Comparison of ENCODE assay signal across 1 cellular context in the genomic region with DNA sequence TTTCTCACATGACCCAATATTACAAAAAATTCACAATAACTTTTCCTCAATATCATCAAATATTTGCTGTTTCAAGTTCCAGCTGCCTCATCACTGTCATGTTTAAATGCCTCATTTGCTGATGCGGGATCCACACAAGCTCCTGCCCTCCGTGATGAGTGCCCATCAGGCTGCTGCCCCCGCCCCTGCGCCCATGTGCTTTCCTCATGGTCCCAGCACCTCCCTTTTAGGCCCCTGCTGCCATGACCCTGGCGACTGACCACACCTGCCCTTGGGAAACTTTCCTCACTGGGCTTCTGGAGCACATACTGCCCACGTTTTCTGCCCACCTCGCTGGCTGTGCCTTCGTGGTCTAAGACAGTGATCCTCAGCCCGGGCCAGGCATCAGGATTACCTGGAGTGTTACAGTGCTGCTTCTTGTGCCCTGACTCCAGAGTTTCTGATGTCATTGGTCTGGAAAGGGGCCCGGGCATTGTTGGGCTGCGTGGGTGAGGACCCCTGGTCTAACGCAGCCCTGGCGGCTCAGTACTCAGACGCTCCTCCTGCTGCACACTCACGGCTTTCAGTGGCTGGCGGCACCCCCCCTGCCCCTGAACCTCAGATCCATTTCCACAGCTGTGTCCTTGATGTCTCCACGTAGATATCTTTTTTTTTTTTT.
TF ChIP-seq lines count a peak whose summit lies in the region.

No MANE protein-coding gene starts in this region.

TF ChIP-seq in IMR-90, 13 proteins besides CTCF, POLR2A, EP300 and RAD21 (continued from another document):
- TF ChIP-seq, protein P1, sequence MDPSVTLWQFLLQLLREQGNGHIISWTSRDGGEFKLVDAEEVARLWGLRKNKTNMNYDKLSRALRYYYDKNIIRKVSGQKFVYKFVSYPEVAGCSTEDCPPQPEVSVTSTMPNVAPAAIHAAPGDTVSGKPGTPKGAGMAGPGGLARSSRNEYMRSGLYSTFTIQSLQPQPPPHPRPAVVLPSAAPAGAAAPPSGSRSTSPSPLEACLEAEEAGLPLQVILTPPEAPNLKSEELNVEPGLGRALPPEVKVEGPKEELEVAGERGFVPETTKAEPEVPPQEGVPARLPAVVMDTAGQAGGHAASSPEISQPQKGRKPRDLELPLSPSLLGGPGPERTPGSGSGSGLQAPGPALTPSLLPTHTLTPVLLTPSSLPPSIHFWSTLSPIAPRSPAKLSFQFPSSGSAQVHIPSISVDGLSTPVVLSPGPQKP (IDR thresholded peaks at IDR 0.05; ENCODE audit: borderline replicate concordance, low read depth, low read length), result no peak
- TF ChIP-seq SMC3 (IDR thresholded peaks at IDR 0.05; ENCODE audit: low read depth, low read length) (no peak), RFX5 (IDR thresholded peaks at IDR 0.05; ENCODE audit: low read depth, low read length) (no peak), RCOR1 (IDR thresholded peaks at IDR 0.05; ENCODE audit: insufficient replicate concordance, low read length) (no peak), MAFK (IDR thresholded peaks at IDR 0.05; ENCODE audit: low read depth, low read length) (no peak), FOS (IDR thresholded peaks at IDR 0.05; ENCODE audit: low read depth, low read length) (no peak), BHLHE40 (IDR thresholded peaks at IDR 0.05; ENCODE audit: low read depth, low read length) (no peak), MXI1 (IDR thresholded peaks at IDR 0.05; ENCODE audit: borderline replicate concordance, low read depth, low read length) (no peak), MAZ (IDR thresholded peaks at IDR 0.05; ENCODE audit: borderline replicate concordance, low read depth, low read length) (no peak), CEBPB (IDR thresholded peaks at IDR 0.05; ENCODE audit: low read depth, low read length) (no peak), NFE2L2 (IDR thresholded peaks at IDR 0.05; ENCODE audit: low read depth, low read length) (no peak)
- TF ChIP-seq, protein P2, sequence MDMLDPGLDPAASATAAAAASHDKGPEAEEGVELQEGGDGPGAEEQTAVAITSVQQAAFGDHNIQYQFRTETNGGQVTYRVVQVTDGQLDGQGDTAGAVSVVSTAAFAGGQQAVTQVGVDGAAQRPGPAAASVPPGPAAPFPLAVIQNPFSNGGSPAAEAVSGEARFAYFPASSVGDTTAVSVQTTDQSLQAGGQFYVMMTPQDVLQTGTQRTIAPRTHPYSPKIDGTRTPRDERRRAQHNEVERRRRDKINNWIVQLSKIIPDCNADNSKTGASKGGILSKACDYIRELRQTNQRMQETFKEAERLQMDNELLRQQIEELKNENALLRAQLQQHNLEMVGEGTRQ (IDR thresholded peaks at IDR 0.05; ENCODE audit: low read depth, low read length), result no peak
TF ChIP-seq in IMR-90: peak in this region for 0.
